Comparison of ENCODE assay signal across 7 cellular contexts in the genomic region with DNA sequence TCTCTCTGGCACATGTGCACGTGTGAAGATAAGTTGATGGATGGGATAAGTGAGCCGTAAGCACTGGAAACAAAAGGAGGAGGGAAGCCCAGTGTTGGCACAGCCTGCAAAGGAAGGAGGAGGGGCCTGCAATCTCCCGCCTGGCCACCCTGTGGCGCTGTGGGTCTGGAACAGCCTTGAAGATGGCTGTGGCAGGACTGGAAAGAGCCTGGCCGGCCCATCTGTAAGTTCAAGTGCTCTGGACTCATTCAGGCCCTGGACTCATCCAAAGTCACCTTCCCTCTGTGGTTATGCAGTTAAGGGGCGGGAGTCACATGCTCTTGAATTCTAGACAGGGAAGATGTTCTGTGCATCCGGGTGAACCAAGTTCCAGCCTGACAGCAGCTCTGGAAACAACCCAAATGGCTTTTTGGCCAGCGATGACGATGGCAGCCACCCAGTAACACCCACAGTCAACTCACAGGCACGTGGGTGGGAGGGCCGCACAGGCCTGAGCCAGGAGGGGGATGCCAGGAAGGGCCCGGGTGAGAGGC. TPM values are rescaled to one million over a fixed set of nuclear protein-coding genes. Genes with fewer than 3 reads are reported as not detected.
DNase-seq lines count a peak whose midpoint lies in the region; TF ChIP-seq lines count a peak whose summit lies in the region.

No MANE protein-coding gene starts in this region.

- DNase-seq in DMS 273 treated with DMSO at 0.1 percent for 48 hours (lab: John Stamatoyannopoulos, UW) = peak; percentile 6
- peak; percentile 55 for DNase-seq in HT-29 (ENCODE audit: low spot score)
- peak; percentile 35 for DNase-seq in UCSD-AML1 (lab: John Stamatoyannopoulos, UW; ENCODE audit: unreplicated experiment)
- DNase-seq in foreskin fibroblast = peak; percentile 87 to 96
- DNase-seq in nucleus accumbens (lab: John Stamatoyannopoulos, UW) = peak in 55 of 56 donors; percentile 30 to 96 (median 81)
- no peak for DNase-seq in NCI-H1930 (lab: John Stamatoyannopoulos, UW)
- DNase-seq in GM19238 (ENCODE audit: insufficient read length, low spot score) = no peak

- TF ChIP-seq CTCF in foreskin fibroblast (IDR thresholded peaks at IDR 0.05; ENCODE audit: low read depth, low read length) = peak; percentile 89

- H3K4me3 ChIP-seq in foreskin fibroblast (ENCODE audit: low read depth in 1 of 2, low read length in 2 of 2) = no peak overlapping the region

RNA-seq across cellular contexts. Expression of gene CHGA, which starts 50.4 kb away (rescaled TPM):
- total RNA-seq in HT-29 (2014; rRNA removed; shearing (Covaris generic)) = not detected in 2 replicates

Comparison
In these comparisons a context has a peak if more than half of its experiments do, and no peak if none do; other contexts are left out.
1. DNase-seq: peak in DMS 273 treated with DMSO at 0.1 percent for 48 hours (single experiment), HT-29 (single experiment), UCSD-AML1 (single experiment), foreskin fibroblast (2 of 2) and nucleus accumbens (55 of 56); none in NCI-H1930 (0 of 2) and GM19238 (single experiment).